In the genomic region with DNA sequence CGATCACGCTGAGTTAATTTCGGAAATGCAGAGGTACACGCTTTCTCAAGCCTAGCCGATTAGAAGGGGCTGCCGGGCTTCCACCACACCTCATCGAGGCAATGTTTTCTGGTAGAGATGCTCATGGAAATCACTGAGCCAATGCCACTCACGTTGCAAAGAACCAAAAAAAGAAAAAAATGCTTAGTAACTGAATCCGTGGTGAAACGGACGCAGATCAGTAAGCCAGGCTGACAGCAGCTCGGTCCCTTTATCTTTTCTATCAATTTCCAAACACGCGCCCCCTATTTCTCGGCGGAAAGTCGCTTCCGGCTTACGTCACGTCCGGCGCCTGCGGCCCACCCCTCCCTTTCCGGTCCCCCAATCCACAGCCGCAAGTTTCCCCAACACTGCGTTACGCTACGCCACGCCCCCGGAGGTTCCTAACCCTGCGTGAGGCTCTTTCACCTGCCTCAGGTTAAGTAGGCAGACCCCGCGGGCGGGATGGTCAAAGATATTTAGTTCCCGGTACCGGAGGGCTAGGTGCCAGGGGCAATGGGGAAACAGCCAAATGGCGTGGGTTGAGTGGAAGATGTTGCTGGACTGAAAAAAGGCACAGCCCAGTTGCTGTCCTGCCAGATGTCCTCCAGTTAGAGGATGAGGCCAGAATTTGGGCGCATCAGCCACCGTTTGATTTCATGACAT, we compare ENCODE assay signal across 8 cellular contexts. TPM values are rescaled to one million over a fixed set of nuclear protein-coding genes. Genes with fewer than 3 reads are reported as not detected.
DNase-seq lines count a peak whose midpoint lies in the region; ATAC-seq and TF ChIP-seq lines count a peak whose summit lies in the region.

A gene with protein sequence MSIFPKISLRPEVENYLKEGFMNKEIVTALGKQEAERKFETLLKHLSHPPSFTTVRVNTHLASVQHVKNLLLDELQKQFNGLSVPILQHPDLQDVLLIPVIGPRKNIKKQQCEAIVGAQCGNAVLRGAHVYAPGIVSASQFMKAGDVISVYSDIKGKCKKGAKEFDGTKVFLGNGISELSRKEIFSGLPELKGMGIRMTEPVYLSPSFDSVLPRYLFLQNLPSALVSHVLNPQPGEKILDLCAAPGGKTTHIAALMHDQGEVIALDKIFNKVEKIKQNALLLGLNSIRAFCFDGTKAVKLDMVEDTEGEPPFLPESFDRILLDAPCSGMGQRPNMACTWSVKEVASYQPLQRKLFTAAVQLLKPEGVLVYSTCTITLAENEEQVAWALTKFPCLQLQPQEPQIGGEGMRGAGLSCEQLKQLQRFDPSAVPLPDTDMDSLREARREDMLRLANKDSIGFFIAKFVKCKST (minus strand): TSS at position 264 of the 684 bp plus-strand sequence. CDS start 384 bp downstream, outside the sequence.

- H3K27ac Mint-ChIP-seq in T-helper 17 cell: peak within 1 kb of the TSS; percentile 97

- H3K36me3 ChIP-seq in right atrium auricular region (no peaks in the 10 kb centered on the region), psoas muscle (ENCODE audit: insufficient read depth in 1 of 2, low read depth in 1 of 2) (peaks cover 0 to 16% of the 10 kb centered on the region in 2 donors), uterus (no peaks in the 10 kb centered on the region)

- H3K27me3 ChIP-seq in right atrium auricular region (no peaks in the 10 kb centered on the region), psoas muscle (ENCODE audit: insufficient read depth in 3 of 3, low read length in 2 of 3) (no peaks in the 10 kb centered on the region), uterus (no peaks in the 10 kb centered on the region)

- H3K4me3 ChIP-seq in right atrium auricular region: peak within 1 kb of the TSS; percentile 64 to 68
- H3K4me3 ChIP-seq in psoas muscle: peak within 1 kb of the TSS; percentile 74
- H3K4me3 ChIP-seq in uterus: peak within 1 kb of the TSS; percentile 55 to 67

- peak; percentile 75 to 77 for TF ChIP-seq POLR2A in uterus (IDR thresholded peaks at IDR 0.05)

- 0 to 1% (median 0%) methylated on average over 39 of the region's 39 CpGs for WGBS in psoas muscle, 3 donors

- H3K9me3 ChIP-seq in T-helper 17 cell (ENCODE audit: control insufficient read depth, low read length, poor library complexity, severe bottlenecking) (no peaks in the 10 kb centered on the region), right atrium auricular region (no peaks in the 10 kb centered on the region), psoas muscle (no peaks in the 10 kb centered on the region), uterus (no peaks in the 10 kb centered on the region)

- peaks cover 3% of the 10 kb centered on the region for H3K36me3 Mint-ChIP-seq in T-helper 17 cell (ENCODE audit: low read depth)

- no peaks in the 10 kb centered on the region for H3K27me3 Mint-ChIP-seq in T-helper 17 cell

- TF ChIP-seq CTCF in GM13976 (IDR thresholded peaks at IDR 0.05; ENCODE audit: borderline replicate concordance, control extremely low read depth, extremely low read depth, insufficient read depth, missing control alignments) (no peak), right atrium auricular region (IDR thresholded peaks at IDR 0.05) (peak in 1 of 2 donors; percentile 19), psoas muscle (IDR thresholded peaks at IDR 0.05) (peak; percentile 11), uterus (IDR thresholded peaks at IDR 0.05) (peak in 3 of 4 experiments; percentile 14 to 21 (median 19))

- H3K4me1 Mint-ChIP-seq in T-helper 17 cell: peaks cover 19% of the 10 kb centered on the region

- intact Hi-C loops in psoas muscle (cut with DNase I) (loop anchor here in 1 of 2 donors (10.0 kb wide), 1 partner anchor 1837 kb away; a partner anchor contains a TSS), uterus (cut with DNase I; ENCODE audit: low total_unique reads) (no loop called here)

- DNase-seq in GM13976 (ENCODE audit: low spot score): peak; percentile 81
- DNase-seq in NCI-H1436 (lab: John Stamatoyannopoulos, UW): peak; percentile 88
- peak; percentile 86 to 91 (median 87) for DNase-seq in T-helper 17 cell
- peak; percentile 76 for DNase-seq in amniotic stem cell (lab: John Stamatoyannopoulos, UW)
- DNase-seq in right atrium auricular region (ENCODE audit: low spot score): peak; percentile 91
- peak; percentile 89 to 94 for DNase-seq in psoas muscle
- peak; percentile 91 for DNase-seq in uterus

- in situ Hi-C loops in GM13976 (cut with MboI; ENCODE audit: low sequenced_read_pairs, unreplicated experiment): no loop called here

- H3K4me1 ChIP-seq in right atrium auricular region: peaks cover 0 to 18% of the 10 kb centered on the region in 2 donors
- peaks cover 16% of the 10 kb centered on the region for H3K4me1 ChIP-seq in psoas muscle
- no peaks in the 10 kb centered on the region for H3K4me1 ChIP-seq in uterus

- ATAC-seq in HG02763 (IDR thresholded peaks at IDR 0.05; ENCODE audit: unreplicated experiment) (peak; percentile 100), T-helper 17 cell (peak; percentile 97), psoas muscle (peak; percentile 99 to 100 (median 100))

- H3K4me3 Mint-ChIP-seq in T-helper 17 cell: peak within 1 kb of the TSS; percentile 91

- H3K27ac ChIP-seq in right atrium auricular region: peak within 1 kb of the TSS; percentile 93 to 95
- H3K27ac ChIP-seq in psoas muscle: peak within 1 kb of the TSS; percentile 92
- H3K27ac ChIP-seq in uterus: peak within 1 kb of the TSS; percentile 80 to 89

RNA-seq across cellular contexts. Expression of the gene that starts here (rescaled TPM):
- total RNA-seq in T-helper 17 cell (10 to 100 TPM; 22.2 to 36.9 TPM), right atrium auricular region (1 to 10 TPM; 5.3 to 8.8 TPM), psoas muscle (1 to 10 TPM; 3.0 to 4.0 (median 3.5) TPM), uterus (10 to 100 TPM in 3 of 4 donors, 1 to 10 TPM in 1; 8.5 to 43.3 (median 26.2) TPM)
- polyA plus RNA-seq in psoas muscle: 1 to 10 TPM; 3.3 to 7.0 (median 4.4) TPM

Comparison
In these comparisons a context has a peak if more than half of its experiments do, and no peak if none do; other contexts are left out.
1. Peak in every context shown above with its lines: DNase-seq, ATAC-seq, H3K4me3 ChIP-seq and H3K27ac ChIP-seq.